In the genomic region with DNA sequence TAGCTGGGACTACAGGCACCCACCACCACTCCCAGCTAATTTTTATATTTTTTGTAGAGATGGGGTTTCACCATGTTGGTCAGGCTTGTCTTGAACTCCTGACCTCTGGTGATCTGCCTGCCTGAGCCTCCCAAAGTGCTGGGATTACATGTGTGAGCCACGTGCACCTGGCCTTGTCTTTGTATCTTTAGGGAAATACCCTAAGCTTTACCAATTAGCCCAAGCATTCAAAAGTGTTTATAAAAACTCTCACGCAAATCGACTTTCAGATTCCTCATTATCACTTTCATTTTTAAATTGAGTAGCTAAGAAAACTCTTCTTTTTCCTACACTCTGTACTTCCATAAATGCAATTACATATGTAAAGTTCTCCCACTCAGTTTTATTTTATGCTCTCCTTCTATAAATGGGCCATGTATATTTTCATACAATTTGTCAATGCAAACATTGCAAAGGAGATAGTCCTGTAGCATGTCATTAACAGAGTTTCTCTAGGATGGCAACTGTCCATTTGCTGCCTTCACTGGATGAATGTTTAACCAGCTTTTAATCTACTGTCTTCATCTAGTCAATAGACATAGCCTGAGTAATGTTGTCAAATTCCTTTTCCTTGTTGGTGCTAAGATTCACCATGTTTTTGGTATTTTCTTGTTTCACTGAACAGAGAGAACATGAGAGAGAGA, we compare ENCODE assay signal across 1 cellular context.
TF ChIP-seq lines count a peak whose summit lies in the region.

No MANE protein-coding gene starts in this region.

TF ChIP-seq in GM12878, 131 proteins besides CTCF, POLR2A, EP300 and RAD21 (continued from another document):
- TF ChIP-seq, protein P1, sequence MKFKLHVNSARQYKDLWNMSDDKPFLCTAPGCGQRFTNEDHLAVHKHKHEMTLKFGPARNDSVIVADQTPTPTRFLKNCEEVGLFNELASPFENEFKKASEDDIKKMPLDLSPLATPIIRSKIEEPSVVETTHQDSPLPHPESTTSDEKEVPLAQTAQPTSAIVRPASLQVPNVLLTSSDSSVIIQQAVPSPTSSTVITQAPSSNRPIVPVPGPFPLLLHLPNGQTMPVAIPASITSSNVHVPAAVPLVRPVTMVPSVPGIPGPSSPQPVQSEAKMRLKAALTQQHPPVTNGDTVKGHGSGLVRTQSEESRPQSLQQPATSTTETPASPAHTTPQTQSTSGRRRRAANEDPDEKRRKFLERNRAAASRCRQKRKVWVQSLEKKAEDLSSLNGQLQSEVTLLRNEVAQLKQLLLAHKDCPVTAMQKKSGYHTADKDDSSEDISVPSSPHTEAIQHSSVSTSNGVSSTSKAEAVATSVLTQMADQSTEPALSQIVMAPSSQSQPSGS (IDR thresholded peaks at IDR 0.05; ENCODE audit: low read length), result peak; percentile 57; the same call in 1 of the 2 replicates
- TF ChIP-seq SREBF2 (IDR thresholded peaks at IDR 0.05; ENCODE audit: low read length), result no peak
- no peak for TF ChIP-seq MYB (IDR thresholded peaks at IDR 0.05; ENCODE audit: borderline replicate concordance, low read depth, low read length)
- TF ChIP-seq HDAC2 (IDR thresholded peaks at IDR 0.05), result no peak
- TF ChIP-seq RUNX3 (IDR thresholded peaks at IDR 0.05; ENCODE audit: low read length), result peak; percentile 29; the same call in 1 of the 2 replicates
- TF ChIP-seq ZSCAN29 (IDR thresholded peaks at IDR 0.05), result no peak
- TF ChIP-seq ETV6 (conservative IDR thresholded peaks at IDR 0.05 in 1 of 2, IDR thresholded peaks at IDR 0.05 in 1 of 2; ENCODE audit: borderline replicate concordance in 1 of 2, low read depth in 1 of 2), result 0 out of 4 replicates have a peak, but pooled peaks of 1 of the 2 experiments have one; percentile 19
- TF ChIP-seq ATF7 (IDR thresholded peaks at IDR 0.05; ENCODE audit: low read depth), result peak; percentile 82
- no peak for TF ChIP-seq SMAD1 (IDR thresholded peaks at IDR 0.05; ENCODE audit: low read depth, partially characterized antibody)
- TF ChIP-seq NBN (IDR thresholded peaks at IDR 0.05), result peak; percentile 89
- TF ChIP-seq, protein P2, sequence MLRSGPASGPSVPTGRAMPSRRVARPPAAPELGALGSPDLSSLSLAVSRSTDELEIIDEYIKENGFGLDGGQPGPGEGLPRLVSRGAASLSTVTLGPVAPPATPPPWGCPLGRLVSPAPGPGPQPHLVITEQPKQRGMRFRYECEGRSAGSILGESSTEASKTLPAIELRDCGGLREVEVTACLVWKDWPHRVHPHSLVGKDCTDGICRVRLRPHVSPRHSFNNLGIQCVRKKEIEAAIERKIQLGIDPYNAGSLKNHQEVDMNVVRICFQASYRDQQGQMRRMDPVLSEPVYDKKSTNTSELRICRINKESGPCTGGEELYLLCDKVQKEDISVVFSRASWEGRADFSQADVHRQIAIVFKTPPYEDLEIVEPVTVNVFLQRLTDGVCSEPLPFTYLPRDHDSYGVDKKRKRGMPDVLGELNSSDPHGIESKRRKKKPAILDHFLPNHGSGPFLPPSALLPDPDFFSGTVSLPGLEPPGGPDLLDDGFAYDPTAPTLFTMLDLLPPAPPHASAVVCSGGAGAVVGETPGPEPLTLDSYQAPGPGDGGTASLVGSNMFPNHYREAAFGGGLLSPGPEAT (IDR thresholded peaks at IDR 0.05; ENCODE audit: low read depth), result peak; percentile 85
- TF ChIP-seq, protein P3, sequence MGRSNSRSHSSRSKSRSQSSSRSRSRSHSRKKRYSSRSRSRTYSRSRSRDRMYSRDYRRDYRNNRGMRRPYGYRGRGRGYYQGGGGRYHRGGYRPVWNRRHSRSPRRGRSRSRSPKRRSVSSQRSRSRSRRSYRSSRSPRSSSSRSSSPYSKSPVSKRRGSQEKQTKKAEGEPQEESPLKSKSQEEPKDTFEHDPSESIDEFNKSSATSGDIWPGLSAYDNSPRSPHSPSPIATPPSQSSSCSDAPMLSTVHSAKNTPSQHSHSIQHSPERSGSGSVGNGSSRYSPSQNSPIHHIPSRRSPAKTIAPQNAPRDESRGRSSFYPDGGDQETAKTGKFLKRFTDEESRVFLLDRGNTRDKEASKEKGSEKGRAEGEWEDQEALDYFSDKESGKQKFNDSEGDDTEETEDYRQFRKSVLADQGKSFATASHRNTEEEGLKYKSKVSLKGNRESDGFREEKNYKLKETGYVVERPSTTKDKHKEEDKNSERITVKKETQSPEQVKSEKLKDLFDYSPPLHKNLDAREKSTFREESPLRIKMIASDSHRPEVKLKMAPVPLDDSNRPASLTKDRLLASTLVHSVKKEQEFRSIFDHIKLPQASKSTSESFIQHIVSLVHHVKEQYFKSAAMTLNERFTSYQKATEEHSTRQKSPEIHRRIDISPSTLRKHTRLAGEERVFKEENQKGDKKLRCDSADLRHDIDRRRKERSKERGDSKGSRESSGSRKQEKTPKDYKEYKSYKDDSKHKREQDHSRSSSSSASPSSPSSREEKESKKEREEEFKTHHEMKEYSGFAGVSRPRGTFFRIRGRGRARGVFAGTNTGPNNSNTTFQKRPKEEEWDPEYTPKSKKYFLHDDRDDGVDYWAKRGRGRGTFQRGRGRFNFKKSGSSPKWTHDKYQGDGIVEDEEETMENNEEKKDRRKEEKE (IDR thresholded peaks at IDR 0.05), result no peak
- peak; percentile 92 to 95 for TF ChIP-seq IKZF2 (IDR thresholded peaks at IDR 0.05)
